Comparison of ENCODE assay signal across 29 cellular contexts in the genomic region with DNA sequence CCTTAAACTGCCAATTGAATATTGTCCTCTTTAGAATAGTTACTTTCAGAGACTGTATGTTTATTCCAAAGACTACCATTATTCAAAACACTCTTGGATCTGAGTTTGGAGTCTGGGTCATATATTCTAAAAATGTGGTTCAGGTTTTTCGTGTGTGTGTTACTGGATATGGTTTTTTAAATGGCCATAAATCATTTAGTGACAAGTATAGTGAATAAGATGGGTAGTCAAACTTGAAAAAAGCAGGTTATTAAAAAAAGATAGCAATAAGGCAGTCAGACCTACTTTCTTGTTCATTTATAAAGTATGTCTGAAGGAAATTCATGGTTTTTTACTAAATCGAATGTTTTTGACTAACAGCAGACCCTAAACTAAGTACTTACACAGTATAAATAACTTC.
"Had no signal": no experiment of that assay in that cellular context is flagged by ENCODE, and none has a peak within 500 bp of the region (broad histone marks: within the 10 kb centered on the region; RNA-seq: fewer than 3 reads in every experiment).

No MANE protein-coding gene starts in this region.

- H3K27me3 ChIP-seq: stomach, suprapubic skin, testis, thyroid gland, tibial artery, tibial nerve, transverse colon, upper lobe of left lung, upper lobe of right lung, uterus, vagina had no signal

- H3K9me3 ChIP-seq: stomach, suprapubic skin, testis, thoracic aorta, thyroid gland, tibial artery, transverse colon, upper lobe of left lung, upper lobe of right lung, uterus, vagina had no signal

- H3K27ac ChIP-seq: stomach, suprapubic skin, testis, thoracic aorta, thyroid gland, tibial artery, tibial nerve, transverse colon, upper lobe of left lung, upper lobe of right lung, uterus, vagina had no signal

- FAIRE-seq: urothelium cell line had no signal

- H3K4me1 Mint-ChIP-seq: stimulated activated effector memory CD8-positive, alpha-beta T cell treated with anti-CD3 and anti-CD28 coated beads, Interleukin-12 subunit alpha, Interleukin-12 subunit beta, amount 100 ng/mL, for 72 hours; stimulated activated memory B cell treated with anti-CD40 and anti-IgM and Interleukin-4, amounts not matched to agents 10 μg/mL and 1 μg/mL and 100 μg/mL, for 72 hours; stimulated activated naive B cell treated with anti-CD40 and anti-IgM and Interleukin-4, amounts not matched to agents 10 μg/mL and 1 μg/mL and 100 μg/mL, for 72 hours; stimulated activated naive CD8-positive, alpha-beta T cell treated with anti-CD3 and anti-CD28 coated beads, Interleukin-15, amount 100 ng/mL, for 72 hours had no signal

- H3K4me1 ChIP-seq: stomach, suprapubic skin, testis, thyroid gland, tibial artery, tibial nerve, transverse colon, upper lobe of left lung, upper lobe of right lung, uterus, vagina had no signal

- H3K36me3 ChIP-seq: stomach, suprapubic skin, thoracic aorta, thyroid gland, tibial artery, tibial nerve, transverse colon, upper lobe of left lung, upper lobe of right lung, uterus, vagina had no signal

- H3K4me3 Mint-ChIP-seq: stimulated activated effector memory CD8-positive, alpha-beta T cell treated with anti-CD3 and anti-CD28 coated beads, Interleukin-12 subunit alpha, Interleukin-12 subunit beta, amount 100 ng/mL, for 72 hours; stimulated activated memory B cell treated with anti-CD40 and anti-IgM and Interleukin-4, amounts not matched to agents 10 μg/mL and 1 μg/mL and 100 μg/mL, for 72 hours; stimulated activated naive B cell treated with anti-CD40 and anti-IgM and Interleukin-4, amounts not matched to agents 10 μg/mL and 1 μg/mL and 100 μg/mL, for 72 hours; stimulated activated naive CD8-positive, alpha-beta T cell treated with anti-CD3 and anti-CD28 coated beads, Interleukin-15, amount 100 ng/mL, for 72 hours; stimulated activated naive CD8-positive, alpha-beta T cell treated with anti-CD3 and anti-CD28 coated beads, Interleukin-15, Interleukin-2, amounts not matched to agents 100 ng/mL and 50 ng/mL, for 24 hours; type B pancreatic cell had no signal

- H3K9me3 Mint-ChIP-seq: stimulated activated effector memory CD8-positive, alpha-beta T cell treated with anti-CD3 and anti-CD28 coated beads, Interleukin-12 subunit alpha, Interleukin-12 subunit beta, amount 100 ng/mL, for 72 hours; type B pancreatic cell had no signal

- H3K4me3 ChIP-seq: stomach, suprapubic skin, testis, thoracic aorta, thyroid gland, tibial artery, tibial nerve, transverse colon, upper lobe of left lung, upper lobe of right lung, uterus, vagina had no signal

- DNase-seq: stimulated activated CD4-positive, alpha-beta T cell treated with anti-CD3 and anti-CD28 coated beads, Interleukin-2, amount 100 ng/mL, for 48 hours; stimulated activated CD4-positive, alpha-beta T cell treated with anti-CD3 and anti-CD28 coated beads, Interleukin-4, amount 100 ng/mL, for 1 hour; stimulated activated CD4-positive, alpha-beta T cell treated with anti-CD3 and anti-CD28 coated beads, Interleukin-4, amount 100 ng/mL, for 24 hours; stimulated activated CD4-positive, alpha-beta T cell treated with anti-CD3 and anti-CD28 coated beads, Interleukin-4, amount 100 ng/mL, for 4 hours; stimulated activated CD8-positive, alpha-beta memory T cell treated with anti-CD3 and anti-CD28 coated beads, Interleukin-4, amount 100 ng/mL, for 48 hours; stimulated activated naive B cell treated with anti-CD40 and anti-IgM and Interleukin-4, amounts not matched to agents 10 μg/mL and 1 μg/mL and 100 μg/mL, for 72 hours; stimulated activated naive CD4-positive, alpha-beta T cell; stimulated activated naive CD4-positive, alpha-beta T cell treated with Interleukin-2 at 50 U/mL for 16 hours; stimulated activated naive CD8-positive, alpha-beta T cell treated with anti-CD3 and anti-CD28 coated beads, Interleukin-15, amount 100 ng/mL, for 72 hours; stimulated activated naive CD8-positive, alpha-beta T cell treated with anti-CD3 and anti-CD28 coated beads, Interleukin-15, Interleukin-2, amounts not matched to agents 100 U/mL and 50 U/mL, for 24 hours; stomach; substantia nigra; testis; thyroid gland; tibial artery; transverse colon; trophoblast cell; upper lobe of left lung; upper lobe of right lung; uterus had no signal

- H3K27me3 Mint-ChIP-seq: stimulated activated memory B cell treated with anti-CD40 and anti-IgM and Interleukin-4, amounts not matched to agents 10 μg/mL and 1 μg/mL and 100 μg/mL, for 72 hours; stimulated activated naive B cell treated with anti-CD40 and anti-IgM and Interleukin-4, amounts not matched to agents 10 μg/mL and 1 μg/mL and 100 μg/mL, for 72 hours; stimulated activated naive CD8-positive, alpha-beta T cell treated with anti-CD3 and anti-CD28 coated beads, Interleukin-15, amount 100 ng/mL, for 72 hours; stimulated activated naive CD8-positive, alpha-beta T cell treated with anti-CD3 and anti-CD28 coated beads, Interleukin-15, Interleukin-2, amounts not matched to agents 100 ng/mL and 50 ng/mL, for 24 hours; type B pancreatic cell had no signal

- H3K27ac Mint-ChIP-seq: stimulated activated effector memory CD8-positive, alpha-beta T cell treated with anti-CD3 and anti-CD28 coated beads, Interleukin-12 subunit alpha, Interleukin-12 subunit beta, amount 100 ng/mL, for 72 hours; stimulated activated memory B cell treated with anti-CD40 and anti-IgM and Interleukin-4, amounts not matched to agents 10 μg/mL and 1 μg/mL and 100 μg/mL, for 72 hours; stimulated activated naive B cell treated with anti-CD40 and anti-IgM and Interleukin-4, amounts not matched to agents 10 μg/mL and 1 μg/mL and 100 μg/mL, for 72 hours; stimulated activated naive CD8-positive, alpha-beta T cell treated with anti-CD3 and anti-CD28 coated beads, Interleukin-15, amount 100 ng/mL, for 72 hours; stimulated activated naive CD8-positive, alpha-beta T cell treated with anti-CD3 and anti-CD28 coated beads, Interleukin-15, Interleukin-2, amounts not matched to agents 100 ng/mL and 50 ng/mL, for 24 hours; type B pancreatic cell had no signal

- ATAC-seq: stimulated activated effector memory CD8-positive, alpha-beta T cell treated with anti-CD3 and anti-CD28 coated beads, Interleukin-12 subunit alpha, Interleukin-12 subunit beta, amount 100 ng/mL, for 72 hours; stimulated activated memory B cell treated with anti-CD40 and anti-IgM and Interleukin-4, amounts not matched to agents 10 μg/mL and 1 μg/mL and 100 μg/mL, for 72 hours; stimulated activated naive B cell treated with anti-CD40 and anti-IgM and Interleukin-4, amounts not matched to agents 10 μg/mL and 1 μg/mL and 100 μg/mL, for 72 hours; stimulated activated naive CD8-positive, alpha-beta T cell treated with anti-CD3 and anti-CD28 coated beads, Interleukin-15, amount 100 ng/mL, for 72 hours; stimulated activated naive CD8-positive, alpha-beta T cell treated with anti-CD3 and anti-CD28 coated beads, Interleukin-15, Interleukin-2, amounts not matched to agents 100 U/mL and 50 U/mL, for 24 hours; upper lobe of right lung had no signal

- H3K36me3 Mint-ChIP-seq: stimulated activated effector memory CD8-positive, alpha-beta T cell treated with anti-CD3 and anti-CD28 coated beads, Interleukin-12 subunit alpha, Interleukin-12 subunit beta, amount 100 ng/mL, for 72 hours; stimulated activated memory B cell treated with anti-CD40 and anti-IgM and Interleukin-4, amounts not matched to agents 10 μg/mL and 1 μg/mL and 100 μg/mL, for 72 hours; stimulated activated naive B cell treated with anti-CD40 and anti-IgM and Interleukin-4, amounts not matched to agents 10 μg/mL and 1 μg/mL and 100 μg/mL, for 72 hours; type B pancreatic cell had no signal
